In genomic region chr2:11754705-11755026, GRCh38 we compare ENCODE assay signal across 12 cellular contexts. TPM values are rescaled to one million over a fixed set of nuclear protein-coding genes. Genes with fewer than 3 reads are reported as not detected.
DNase-seq lines count a peak whose midpoint lies in the region; TF ChIP-seq lines count a peak whose summit lies in the region.
"Had no signal": no experiment of that assay in that cellular context is flagged by ENCODE, and none has a peak within 500 bp of the region (broad histone marks: within the 10 kb centered on the region; RNA-seq: fewer than 3 reads in every experiment).

No MANE protein-coding gene starts in this region.

- no peaks in the 10 kb centered on the region for H3K27me3 Mint-ChIP-seq in activated naive CD4-positive, alpha-beta T cell treated with anti-CD3 and anti-CD28 coated beads for 36 hours (ENCODE audit: low read depth)

- no peak for TF ChIP-seq EP300 in esophagus muscularis mucosa (IDR thresholded peaks at IDR 0.05)

- no peak overlapping the region for H3K4me3 ChIP-seq in Peyer's patch
- H3K4me3 ChIP-seq in esophagus muscularis mucosa: no peak overlapping the region
- H3K4me3 ChIP-seq in subcutaneous abdominal adipose tissue (ENCODE audit: low read depth in 1 of 5, low read length in 5 of 5): no peak overlapping the region
- H3K4me3 ChIP-seq: sigmoid colon had no signal

- H3K36me3 Mint-ChIP-seq in activated naive CD4-positive, alpha-beta T cell treated with anti-CD3 and anti-CD28 coated beads for 36 hours (ENCODE audit: low read depth): peaks cover 20% of the 10 kb centered on the region

- H3K27me3 ChIP-seq in Peyer's patch (no peaks in the 10 kb centered on the region), esophagus muscularis mucosa (no peaks in the 10 kb centered on the region), subcutaneous abdominal adipose tissue (ENCODE audit: control insufficient read depth in 5 of 5, insufficient read depth in 4 of 5, low read length in 5 of 5) (no peaks in the 10 kb centered on the region)
- H3K27me3 ChIP-seq: sigmoid colon had no signal

- H3K4me3 Mint-ChIP-seq in activated naive CD4-positive, alpha-beta T cell treated with anti-CD3 and anti-CD28 coated beads for 36 hours: peak overlapping the region; percentile 70
- H3K4me3 Mint-ChIP-seq: mesothelial cell of epicardium had no signal

- H3K9me3 Mint-ChIP-seq in activated naive CD4-positive, alpha-beta T cell treated with anti-CD3 and anti-CD28 coated beads for 36 hours: no peaks in the 10 kb centered on the region

- TF ChIP-seq CTCF in Peyer's patch (IDR thresholded peaks at IDR 0.05): no peak
- TF ChIP-seq CTCF in esophagus muscularis mucosa (IDR thresholded peaks at IDR 0.05): no peak

- DNase-seq in activated naive CD4-positive, alpha-beta T cell treated with anti-CD3 and anti-CD28 coated beads for 36 hours: no peak
- DNase-seq in activated naive CD4-positive, alpha-beta T cell treated with Interleukin-2 at 50 U/mL for 16 hours: no peak
- no peak for DNase-seq in Peyer's patch
- DNase-seq in esophagus muscularis mucosa (ENCODE audit: extremely low spot score): no peak
- DNase-seq in NCI-H1048 (lab: John Stamatoyannopoulos, UW): no peak
- DNase-seq in D341Med (ENCODE audit: low spot score): no peak
- no peak for DNase-seq in cardiac septum (ENCODE audit: low spot score)
- DNase-seq: hippocampal formation, NCI-H1694, sigmoid colon had no signal

- H3K36me3 ChIP-seq in Peyer's patch (no peaks in the 10 kb centered on the region), esophagus muscularis mucosa (no peaks in the 10 kb centered on the region), subcutaneous abdominal adipose tissue (ENCODE audit: control insufficient read depth in 5 of 5, insufficient read depth in 5 of 5, low read length in 5 of 5) (no peaks in the 10 kb centered on the region)
- H3K36me3 ChIP-seq: sigmoid colon had no signal

- WGBS in esophagus muscularis mucosa: 64% methylated on average over 2 of the region's 2 CpGs

- TF ChIP-seq POLR2A in Peyer's patch (IDR thresholded peaks at IDR 0.05): no peak
- TF ChIP-seq POLR2A in esophagus muscularis mucosa (IDR thresholded peaks at IDR 0.05; ENCODE audit: low read depth): no peak

- CTCF ChIA-PET in activated naive CD4-positive, alpha-beta T cell treated with anti-CD3 and anti-CD28 coated beads for 36 hours (lab: Charles Lee): interaction anchor here (0.5 to 5.8 kb wide), 7 partner anchors 11 to 578 kb away, joined by 3 to 40 read pairs (median 13); no protein-coding TSS in a partner anchor

- H3K4me1 ChIP-seq in Peyer's patch (peaks cover 3 to 46% (median 41%) of the 10 kb centered on the region in 4 donors), esophagus muscularis mucosa (peaks cover 36 to 71% (median 64%) of the 10 kb centered on the region in 4 donors), subcutaneous abdominal adipose tissue (ENCODE audit: control insufficient read depth in 5 of 5, insufficient read depth in 5 of 5, low read length in 5 of 5) (peaks cover 4 to 37% (median 24%) of the 10 kb centered on the region in 5 donors)

- intact Hi-C loops in activated naive CD4-positive, alpha-beta T cell treated with anti-CD3 and anti-CD28 coated beads for 36 hours (cut with micrococcal nuclease): loop anchor here (1.0 to 10.0 kb wide), 10 partner anchors 10 to 1307 kb away; partner anchors contain the start of genes ODC1, ROCK2 and TRIB2
- intact Hi-C loops in esophagus muscularis mucosa (cut with DNase I) (no loop called here), cardiac septum (cut with DNase I) (no loop called here)

- peaks cover 91% of the 10 kb centered on the region for H3K4me1 Mint-ChIP-seq in activated naive CD4-positive, alpha-beta T cell treated with anti-CD3 and anti-CD28 coated beads for 36 hours (ENCODE audit: low read depth)

- H3K27ac Mint-ChIP-seq in activated naive CD4-positive, alpha-beta T cell treated with anti-CD3 and anti-CD28 coated beads for 36 hours: peak overlapping the region; percentile 97
- H3K27ac Mint-ChIP-seq: mesothelial cell of epicardium had no signal

- H3K9me3 ChIP-seq in Peyer's patch (no peaks in the 10 kb centered on the region), esophagus muscularis mucosa (no peaks in the 10 kb centered on the region), subcutaneous abdominal adipose tissue (ENCODE audit: control insufficient read depth in 5 of 5, low read length in 5 of 5) (no peaks in the 10 kb centered on the region)
- H3K9me3 ChIP-seq: sigmoid colon had no signal

- no peak overlapping the region for H3K9ac ChIP-seq in subcutaneous abdominal adipose tissue (ENCODE audit: low read length in 5 of 5)

- H3K27ac ChIP-seq in Peyer's patch (peak overlapping the region; percentile 84 to 88 (median 88)), esophagus muscularis mucosa (replicated peaks in 1 of 4) (peak overlapping the region in 3 of 4 donors; percentile 76 to 81 (median 80)), subcutaneous abdominal adipose tissue (ENCODE audit: low read depth, low read length) (peak overlapping the region; percentile 48)

RNA-seq across cellular contexts. Expression of gene LPIN1, which starts 8.2 kb away (rescaled TPM):
- total RNA-seq in activated naive CD4-positive, alpha-beta T cell treated with anti-CD3 and anti-CD28 coated beads for 36 hours: 100 to 1,000 TPM in 1 of 2 experiments, 10 to 100 TPM in 1; 96.4 to 102 TPM
- 10 to 100 TPM; 28.7 to 69.3 (median 44.0) TPM for total RNA-seq in Peyer's patch
- 10 to 100 TPM; 55.2 to 77.0 (median 72.8) TPM for total RNA-seq in esophagus muscularis mucosa
- total RNA-seq in cardiac septum: 27.8 TPM
